Comparison of ENCODE assay signal across 35 cellular contexts in the genomic region with DNA sequence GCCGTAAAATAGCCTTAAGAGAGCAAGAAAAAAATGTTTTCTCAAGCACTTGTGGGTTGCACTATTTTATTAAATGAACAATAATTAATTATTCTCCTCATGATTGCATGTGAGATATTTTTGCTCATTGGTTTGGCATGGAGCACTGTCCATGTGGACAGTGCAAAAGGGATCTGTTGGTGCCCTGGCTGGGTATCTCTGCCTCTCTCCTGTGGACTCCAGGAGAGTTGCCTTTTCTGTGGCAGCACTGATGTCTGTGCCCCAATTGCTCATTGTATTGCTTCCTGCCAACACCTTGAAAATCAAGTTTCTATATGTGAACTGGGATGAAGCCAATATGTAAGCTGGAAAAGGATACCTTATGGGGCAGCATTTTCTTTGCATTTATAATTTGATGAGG.
"Had no signal": no experiment of that assay in that cellular context is flagged by ENCODE, and none has a peak within 500 bp of the region (broad histone marks: within the 10 kb centered on the region; RNA-seq: fewer than 3 reads in every experiment).

No MANE protein-coding gene starts in this region.

- H3K27ac Mint-ChIP-seq: activated CD4-positive, alpha-beta memory T cell treated with anti-CD3 and anti-CD28 coated beads for 36 hours; activated CD4-positive, alpha-beta T cell treated with anti-CD3 and anti-CD28 coated beads, Interleukin-2, amount 10 ng/mL, durations not matched to agents 24 days and 14 days; activated CD8-positive, alpha-beta T cell treated with anti-CD3 and anti-CD28 coated beads for 36 hours; activated naive CD4-positive, alpha-beta T cell treated with anti-CD3 and anti-CD28 coated beads, Interleukin-2, amount 10 ng/mL, durations not matched to agents 7 days and 5 days; activated naive CD4-positive, alpha-beta T cell treated with anti-CD3 and anti-CD28 coated beads, Interleukin-2, amount 50 U/mL, for 24 hours; activated naive CD8-positive, alpha-beta T cell; activated naive CD8-positive, alpha-beta T cell treated with anti-CD3 and anti-CD28 coated beads, Interleukin-2, amount 10 ng/mL, durations not matched to agents 7 days and 5 days; activated naive CD8-positive, alpha-beta T cell treated with anti-CD3 and anti-CD28 coated beads, Interleukin-2, amount 50 U/mL, for 24 hours; activated T-cell treated with anti-CD3 and anti-CD28 coated beads, Interleukin-2, amount 50 U/mL, for 72 hours; activated T-helper 1 cell treated with anti-CD3 and anti-CD28 coated beads, Interleukin-12 subunit alpha, Interleukin-12 subunit beta, Interleukin-2, Interleukin-4 antibody, amounts not matched to agents 30 ng/mL and 10 ng/mL and 1 ng/mL, durations not matched to agents 14 hours and 24 hours and 36 hours; activated T-helper 17 cell treated with anti-CD3 and anti-CD28 coated beads, Interleukin-2, amount 50 U/mL, for 72 hours; T-helper 1 cell treated with Interleukin-12 subunit alpha and Interleukin-12 subunit beta and Interleukin-4 antibody, amounts not matched to agents 30 μg/mL and 1 μg/mL, for 36 hours; T-helper 2 cell treated with Interferon-gamma antibody and Interleukin-4, amounts not matched to agents 5 μg/mL and 100 μg/mL, for 36 hours had no signal

- DNase-seq: activated B cell treated with CpG ODN at 0.5 μM for 24 hours; activated CD4-positive, alpha-beta memory T cell treated with anti-CD3 and anti-CD28 coated beads for 36 hours; activated CD4-positive, alpha-beta T cell treated with anti-CD3 and anti-CD28 coated beads for 4 hours; activated CD4-positive, alpha-beta T cell treated with anti-CD3 and anti-CD28 coated beads, Interleukin-2, amount 10 ng/mL, durations not matched to agents 24 days and 14 days; activated CD4-positive, alpha-beta T cell treated with anti-CD3 and anti-CD28 coated beads, Interleukin-2, amount 50 U/mL, for 1 hour; activated CD4-positive, alpha-beta T cell treated with anti-CD3 and anti-CD28 coated beads, Interleukin-2, amount 50 U/mL, for 4 hours; activated CD4-positive, CD25-positive, alpha-beta regulatory T cell treated with anti-CD3 and anti-CD28 coated beads, Interleukin-2, amount 50 U/mL, for 72 hours; activated CD8-positive, alpha-beta memory T cell treated with anti-CD3 and anti-CD28 coated beads, Interleukin-2, amount 50 U/mL, for 4 hours; activated CD8-positive, alpha-beta T cell treated with anti-CD3 and anti-CD28 coated beads for 36 hours; activated effector memory CD4-positive, alpha-beta T cell treated with Interleukin-2 at 50 U/mL for 16 hours; activated gamma-delta T cell; activated naive CD4-positive, alpha-beta T cell treated with anti-CD3 and anti-CD28 coated beads, Interleukin-2, amount 10 ng/mL, durations not matched to agents 7 days and 5 days; activated naive CD4-positive, alpha-beta T cell treated with Interleukin-2 at 50 U/mL for 16 hours; activated naive CD8-positive, alpha-beta T cell treated with anti-CD3 and anti-CD28 coated beads, Interleukin-2, amount 10 ng/mL, durations not matched to agents 7 days and 5 days; activated naive CD8-positive, alpha-beta T cell treated with anti-CD3 and anti-CD28 coated beads, Interleukin-2, amount 50 U/mL, for 24 hours; activated T-cell treated with anti-CD3 and anti-CD28 coated beads for 4 hours; activated T-cell treated with anti-CD3 and anti-CD28 coated beads, Interleukin-2, amount 50 U/mL, for 1 hour; activated T-cell treated with anti-CD3 and anti-CD28 coated beads, Interleukin-2, amount 50 U/mL, for 4 hours; activated T-cell treated with anti-CD3 and anti-CD28 coated beads, Interleukin-2, amount 50 U/mL, for 72 hours; amygdala; anterior cingulate cortex; T-helper 1 cell; T-helper 2 cell; T-helper 9 cell had no signal

- H3K36me3 ChIP-seq: ascending aorta, cardiac muscle cell had no signal

- H3K4me3 Mint-ChIP-seq: activated B cell treated with CpG ODN at 0.5 μM for 24 hours; activated CD4-positive, alpha-beta memory T cell treated with anti-CD3 and anti-CD28 coated beads for 36 hours; activated CD4-positive, alpha-beta T cell treated with anti-CD3 and anti-CD28 coated beads, Interleukin-2, amount 10 ng/mL, durations not matched to agents 24 days and 14 days; activated CD8-positive, alpha-beta T cell treated with anti-CD3 and anti-CD28 coated beads for 36 hours; activated naive CD4-positive, alpha-beta T cell treated with anti-CD3 and anti-CD28 coated beads, Interleukin-2, amount 10 ng/mL, durations not matched to agents 7 days and 5 days; activated naive CD4-positive, alpha-beta T cell treated with anti-CD3 and anti-CD28 coated beads, Interleukin-2, amount 50 U/mL, for 24 hours; activated naive CD8-positive, alpha-beta T cell; activated naive CD8-positive, alpha-beta T cell treated with anti-CD3 and anti-CD28 coated beads, Interleukin-2, amount 10 ng/mL, durations not matched to agents 7 days and 5 days; activated naive CD8-positive, alpha-beta T cell treated with anti-CD3 and anti-CD28 coated beads, Interleukin-2, amount 50 U/mL, for 24 hours; activated T-cell treated with anti-CD3 and anti-CD28 coated beads, Interleukin-2, amount 50 U/mL, for 4 hours; activated T-cell treated with anti-CD3 and anti-CD28 coated beads, Interleukin-2, amount 50 U/mL, for 72 hours; activated T-helper 1 cell treated with anti-CD3 and anti-CD28 coated beads, Interleukin-12 subunit alpha, Interleukin-12 subunit beta, Interleukin-2, Interleukin-4 antibody, amounts not matched to agents 30 ng/mL and 10 ng/mL and 1 ng/mL, durations not matched to agents 14 hours and 24 hours and 36 hours; activated T-helper 17 cell treated with anti-CD3 and anti-CD28 coated beads, Interleukin-2, amount 50 U/mL, for 72 hours; brain; central memory CD8-positive, alpha-beta T cell; T-helper 1 cell treated with Interleukin-12 subunit alpha and Interleukin-12 subunit beta and Interleukin-4 antibody, amounts not matched to agents 30 μg/mL and 1 μg/mL, for 36 hours; T-helper 2 cell treated with Interferon-gamma antibody and Interleukin-4, amounts not matched to agents 5 μg/mL and 100 μg/mL, for 36 hours had no signal

- H3K27ac ChIP-seq: ascending aorta, cardiac muscle cell, VCaP had no signal

- H3K27me3 Mint-ChIP-seq: activated B cell treated with CpG ODN at 0.5 μM for 24 hours; central memory CD8-positive, alpha-beta T cell had no signal

- H3K9me3 ChIP-seq: ascending aorta had no signal

- H3K36me3 Mint-ChIP-seq: activated CD4-positive, alpha-beta memory T cell treated with anti-CD3 and anti-CD28 coated beads for 36 hours; activated naive CD4-positive, alpha-beta T cell treated with anti-CD3 and anti-CD28 coated beads, Interleukin-2, amount 10 ng/mL, durations not matched to agents 7 days and 5 days; activated naive CD4-positive, alpha-beta T cell treated with anti-CD3 and anti-CD28 coated beads, Interleukin-2, amount 50 U/mL, for 24 hours; activated naive CD8-positive, alpha-beta T cell; activated naive CD8-positive, alpha-beta T cell treated with anti-CD3 and anti-CD28 coated beads, Interleukin-2, amount 10 ng/mL, durations not matched to agents 7 days and 5 days had no signal

- H3K4me1 Mint-ChIP-seq: activated naive CD4-positive, alpha-beta T cell treated with anti-CD3 and anti-CD28 coated beads, Interleukin-2, amount 10 ng/mL, durations not matched to agents 7 days and 5 days; activated naive CD4-positive, alpha-beta T cell treated with anti-CD3 and anti-CD28 coated beads, Interleukin-2, amount 50 U/mL, for 24 hours; activated T-helper 17 cell treated with anti-CD3 and anti-CD28 coated beads, Interleukin-2, amount 50 U/mL, for 72 hours had no signal

- ATAC-seq: activated CD8-positive, alpha-beta T cell treated with anti-CD3 and anti-CD28 coated beads for 36 hours; activated naive CD8-positive, alpha-beta T cell treated with anti-CD3 and anti-CD28 coated beads, Interleukin-2, amount 50 U/mL, for 24 hours; activated T-cell treated with anti-CD3 and anti-CD28 coated beads, Interleukin-2, amount 50 U/mL, for 4 hours; activated T-cell treated with anti-CD3 and anti-CD28 coated beads, Interleukin-2, amount 50 U/mL, for 72 hours; activated T-helper 17 cell treated with anti-CD3 and anti-CD28 coated beads, Interleukin-2, amount 50 U/mL, for 72 hours had no signal

- H3K27me3 ChIP-seq: ascending aorta, cardiac muscle cell had no signal

- H3K9me3 Mint-ChIP-seq: activated B cell treated with CpG ODN at 0.5 μM for 24 hours; activated CD4-positive, alpha-beta memory T cell treated with anti-CD3 and anti-CD28 coated beads for 36 hours; activated CD8-positive, alpha-beta T cell treated with anti-CD3 and anti-CD28 coated beads for 36 hours; activated naive CD4-positive, alpha-beta T cell treated with anti-CD3 and anti-CD28 coated beads, Interleukin-2, amount 10 ng/mL, durations not matched to agents 7 days and 5 days; activated naive CD4-positive, alpha-beta T cell treated with anti-CD3 and anti-CD28 coated beads, Interleukin-2, amount 50 U/mL, for 24 hours; activated naive CD8-positive, alpha-beta T cell treated with anti-CD3 and anti-CD28 coated beads, Interleukin-2, amount 10 ng/mL, durations not matched to agents 7 days and 5 days; activated naive CD8-positive, alpha-beta T cell treated with anti-CD3 and anti-CD28 coated beads, Interleukin-2, amount 50 U/mL, for 24 hours; activated T-cell treated with anti-CD3 and anti-CD28 coated beads, Interleukin-2, amount 50 U/mL, for 4 hours; activated T-cell treated with anti-CD3 and anti-CD28 coated beads, Interleukin-2, amount 50 U/mL, for 72 hours; activated T-helper 17 cell treated with anti-CD3 and anti-CD28 coated beads, Interleukin-2, amount 50 U/mL, for 72 hours; brain; central memory CD8-positive, alpha-beta T cell; T-helper 1 cell treated with Interleukin-12 subunit alpha and Interleukin-12 subunit beta and Interleukin-4 antibody, amounts not matched to agents 30 μg/mL and 1 μg/mL, for 36 hours; T-helper 2 cell treated with Interferon-gamma antibody and Interleukin-4, amounts not matched to agents 5 μg/mL and 100 μg/mL, for 36 hours had no signal

- H3K4me3 ChIP-seq: ascending aorta, cardiac muscle cell had no signal
